Comparison of ENCODE assay signal across 1 cellular context in the genomic region with DNA sequence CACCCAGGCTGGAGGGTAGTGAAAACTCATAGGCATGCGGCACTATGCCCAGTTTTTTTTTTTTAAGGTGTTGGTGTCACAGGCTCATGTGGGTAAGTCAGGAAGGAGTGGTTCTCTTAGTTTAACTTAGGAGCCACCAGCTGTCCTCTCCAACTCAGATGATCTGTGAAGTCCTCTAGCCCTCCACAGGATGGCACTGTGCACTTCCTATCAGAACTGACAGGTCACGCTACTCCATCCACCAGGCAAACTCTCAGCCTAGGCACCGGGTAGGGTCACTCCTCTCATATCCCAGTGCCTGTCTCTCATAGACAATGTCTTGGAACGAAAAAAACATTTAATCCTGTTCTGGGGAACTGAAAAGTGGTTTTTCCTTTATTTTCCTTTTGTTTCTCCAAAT.
TF ChIP-seq lines count a peak whose summit lies in the region.

No MANE protein-coding gene starts in this region.

TF ChIP-seq in liver, 16 proteins besides CTCF, POLR2A, EP300 and RAD21 (continued from another document):
- TF ChIP-seq HNF4G (IDR thresholded peaks at IDR 0.05): no peak
- TF ChIP-seq, protein P1, sequence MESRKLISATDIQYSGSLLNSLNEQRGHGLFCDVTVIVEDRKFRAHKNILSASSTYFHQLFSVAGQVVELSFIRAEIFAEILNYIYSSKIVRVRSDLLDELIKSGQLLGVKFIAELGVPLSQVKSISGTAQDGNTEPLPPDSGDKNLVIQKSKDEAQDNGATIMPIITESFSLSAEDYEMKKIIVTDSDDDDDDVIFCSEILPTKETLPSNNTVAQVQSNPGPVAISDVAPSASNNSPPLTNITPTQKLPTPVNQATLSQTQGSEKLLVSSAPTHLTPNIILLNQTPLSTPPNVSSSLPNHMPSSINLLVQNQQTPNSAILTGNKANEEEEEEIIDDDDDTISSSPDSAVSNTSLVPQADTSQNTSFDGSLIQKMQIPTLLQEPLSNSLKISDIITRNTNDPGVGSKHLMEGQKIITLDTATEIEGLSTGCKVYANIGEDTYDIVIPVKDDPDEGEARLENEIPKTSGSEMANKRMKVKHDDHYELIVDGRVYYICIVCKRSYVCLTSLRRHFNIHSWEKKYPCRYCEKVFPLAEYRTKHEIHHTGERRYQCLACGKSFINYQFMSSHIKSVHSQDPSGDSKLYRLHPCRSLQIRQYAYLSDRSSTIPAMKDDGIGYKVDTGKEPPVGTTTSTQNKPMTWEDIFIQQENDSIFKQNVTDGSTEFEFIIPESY (IDR thresholded peaks at IDR 0.05): no peak
- TF ChIP-seq FOXA2 (IDR thresholded peaks at IDR 0.05): no peak
- TF ChIP-seq, protein P2, sequence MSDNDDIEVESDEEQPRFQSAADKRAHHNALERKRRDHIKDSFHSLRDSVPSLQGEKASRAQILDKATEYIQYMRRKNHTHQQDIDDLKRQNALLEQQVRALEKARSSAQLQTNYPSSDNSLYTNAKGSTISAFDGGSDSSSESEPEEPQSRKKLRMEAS (IDR thresholded peaks at IDR 0.05): no peak
- no peak for TF ChIP-seq NR2F2 (IDR thresholded peaks at IDR 0.05)
- no peak for TF ChIP-seq SP1 (IDR thresholded peaks at IDR 0.05)
TF ChIP-seq in liver: peak in this region for 0.
